Comparison of ENCODE assay signal across 2 cellular contexts in the genomic region with DNA sequence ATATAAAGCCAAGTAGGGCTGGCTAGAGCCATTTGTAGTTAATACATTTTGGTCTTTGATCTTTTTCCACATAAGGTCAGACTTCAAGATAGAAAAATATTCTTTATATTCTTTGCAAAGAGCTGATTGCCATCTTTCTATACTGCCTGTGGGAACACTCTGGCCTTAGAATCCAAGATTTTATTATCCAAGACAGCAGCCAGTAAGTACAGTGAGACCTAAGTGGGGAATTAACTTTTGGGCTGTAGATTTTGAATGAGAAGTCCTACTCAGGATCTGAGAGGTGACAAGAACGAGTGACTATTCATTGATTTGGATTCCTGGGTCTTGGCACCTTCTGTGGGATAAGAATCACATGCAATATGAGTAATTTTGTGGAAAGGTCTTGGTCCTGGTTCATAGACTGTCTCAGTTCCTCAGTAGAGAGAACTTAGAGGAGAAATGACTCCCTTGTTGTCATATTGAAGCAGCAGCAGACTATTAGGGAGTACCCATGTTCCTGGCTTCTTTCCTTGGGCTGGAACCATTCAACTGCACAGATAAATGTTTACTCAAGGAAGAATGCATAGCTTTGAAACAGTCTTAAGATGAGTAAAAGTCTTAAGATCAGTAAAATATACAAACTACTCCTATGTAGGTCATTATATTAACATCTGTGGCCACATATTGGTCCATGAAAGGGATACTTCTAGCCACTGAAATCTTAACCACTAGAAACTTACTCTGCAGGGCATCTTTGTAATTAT.
TF ChIP-seq lines count a peak whose summit lies in the region.

No MANE protein-coding gene starts in this region.

TF ChIP-seq in HCT116, 20 proteins besides CTCF, POLR2A, EP300 and RAD21:
- TF ChIP-seq YY1 (IDR thresholded peaks at IDR 0.05; ENCODE audit: extremely low read depth, insufficient replicate concordance, low read depth, low read length) (no peak), ELF1 (IDR thresholded peaks at IDR 0.05; ENCODE audit: borderline replicate concordance, low read depth) (no peak), SP1 (IDR thresholded peaks at IDR 0.05; ENCODE audit: low read depth) (no peak), EZH2 (IDR thresholded peaks at IDR 0.05) (no peak), POLR2AphosphoS5 (IDR thresholded peaks at IDR 0.05; ENCODE audit: low read depth, low read length) (no peak), SRF (IDR thresholded peaks at IDR 0.05; ENCODE audit: low read depth) (no peak)

TF ChIP-seq in liver, 16 proteins besides CTCF, POLR2A, EP300 and RAD21:
- no peak for TF ChIP-seq YY1 (IDR thresholded peaks at IDR 0.05)
- TF ChIP-seq, protein P1, sequence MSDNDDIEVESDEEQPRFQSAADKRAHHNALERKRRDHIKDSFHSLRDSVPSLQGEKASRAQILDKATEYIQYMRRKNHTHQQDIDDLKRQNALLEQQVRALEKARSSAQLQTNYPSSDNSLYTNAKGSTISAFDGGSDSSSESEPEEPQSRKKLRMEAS (IDR thresholded peaks at IDR 0.05) = no peak
- TF ChIP-seq JUND (IDR thresholded peaks at IDR 0.05) = no peak
- TF ChIP-seq REST (IDR thresholded peaks at IDR 0.05) = no peak
- TF ChIP-seq SP1 (IDR thresholded peaks at IDR 0.05) = no peak
- no peak for TF ChIP-seq RXRA (IDR thresholded peaks at IDR 0.05)
- TF ChIP-seq HNF4A (conservative IDR thresholded peaks at IDR 0.05) = no peak
- no peak for TF ChIP-seq FOXA1 (IDR thresholded peaks at IDR 0.05)
- TF ChIP-seq GABPA (IDR thresholded peaks at IDR 0.05 in 1 of 2, conservative IDR thresholded peaks at IDR 0.05 in 1 of 2) = no peak
- no peak for TF ChIP-seq HNF4G (IDR thresholded peaks at IDR 0.05)
- TF ChIP-seq, protein P2, sequence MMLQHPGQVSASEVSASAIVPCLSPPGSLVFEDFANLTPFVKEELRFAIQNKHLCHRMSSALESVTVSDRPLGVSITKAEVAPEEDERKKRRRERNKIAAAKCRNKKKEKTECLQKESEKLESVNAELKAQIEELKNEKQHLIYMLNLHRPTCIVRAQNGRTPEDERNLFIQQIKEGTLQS (IDR thresholded peaks at IDR 0.05) = no peak
